Comparison of ENCODE assay signal across 11 cellular contexts in the genomic region with DNA sequence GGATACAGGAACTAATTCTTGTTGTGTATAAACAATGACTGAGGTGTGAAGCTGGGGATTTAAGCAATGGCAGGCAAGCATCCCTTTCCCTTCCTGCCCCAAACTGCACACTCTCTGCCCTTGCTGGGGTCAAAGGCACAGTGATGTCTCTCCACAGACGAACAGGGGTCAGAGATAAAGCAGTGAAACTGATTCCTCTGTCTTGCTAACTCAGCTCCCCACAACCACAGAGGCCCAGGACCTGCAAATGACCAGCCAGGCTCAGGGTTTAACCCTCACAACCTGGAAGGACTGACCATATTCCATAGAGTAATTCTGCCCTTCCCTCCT.
DNase-seq lines count a peak whose midpoint lies in the region; ATAC-seq lines count a peak whose summit lies in the region.
"Had no signal": no experiment of that assay in that cellular context is flagged by ENCODE, and none has a peak within 500 bp of the region (broad histone marks: within the 10 kb centered on the region; RNA-seq: fewer than 3 reads in every experiment).

No MANE protein-coding gene starts in this region.

- peaks cover 96% of the 10 kb centered on the region for H3K4me1 Mint-ChIP-seq in stimulated activated naive CD8-positive, alpha-beta T cell treated with anti-CD3 and anti-CD28 coated beads, Interleukin-15, Interleukin-2, amounts not matched to agents 100 ng/mL and 50 ng/mL, for 24 hours (ENCODE audit: low read depth)

- peaks cover 33% of the 10 kb centered on the region for H3K36me3 Mint-ChIP-seq in stimulated activated naive CD8-positive, alpha-beta T cell treated with anti-CD3 and anti-CD28 coated beads, Interleukin-15, Interleukin-2, amounts not matched to agents 100 ng/mL and 50 ng/mL, for 24 hours (ENCODE audit: low read depth)

- peak overlapping the region; percentile 38 for H3K4me3 ChIP-seq in effector memory CD4-positive, alpha-beta T cell (ENCODE audit: insufficient read depth, low read depth, low read length, poor library complexity, severe bottlenecking)
- H3K4me3 ChIP-seq: K562 had no signal

- peak overlapping the region; percentile 77 for H3K4me3 Mint-ChIP-seq in stimulated activated naive CD8-positive, alpha-beta T cell treated with anti-CD3 and anti-CD28 coated beads, Interleukin-15, Interleukin-2, amounts not matched to agents 100 ng/mL and 50 ng/mL, for 24 hours
- H3K4me3 Mint-ChIP-seq: nephron had no signal

- H3K9me3 ChIP-seq in effector memory CD4-positive, alpha-beta T cell (ENCODE audit: control insufficient read depth, low read length) = no peaks in the 10 kb centered on the region

- no peaks in the 10 kb centered on the region for H3K27me3 Mint-ChIP-seq in stimulated activated naive CD8-positive, alpha-beta T cell treated with anti-CD3 and anti-CD28 coated beads, Interleukin-15, Interleukin-2, amounts not matched to agents 100 ng/mL and 50 ng/mL, for 24 hours

- H3K9me3 Mint-ChIP-seq in stimulated activated naive CD8-positive, alpha-beta T cell treated with anti-CD3 and anti-CD28 coated beads, Interleukin-15, Interleukin-2, amounts not matched to agents 100 ng/mL and 50 ng/mL, for 24 hours = no peaks in the 10 kb centered on the region
- H3K9me3 Mint-ChIP-seq: nephron had no signal

- peak overlapping the region; percentile 93 for H3K27ac ChIP-seq in effector memory CD4-positive, alpha-beta T cell (ENCODE audit: insufficient read depth, low read length, poor library complexity, severe bottlenecking)

- peaks cover 64% of the 10 kb centered on the region for H3K4me1 ChIP-seq in effector memory CD4-positive, alpha-beta T cell (ENCODE audit: control insufficient read depth, insufficient read depth, low read length, poor library complexity, severe bottlenecking)

- no peaks in the 10 kb centered on the region for H3K27me3 ChIP-seq in effector memory CD4-positive, alpha-beta T cell (replicated peaks; ENCODE audit: control insufficient read depth, insufficient read depth, low read length, poor library complexity, severe bottlenecking)

- H3K27ac Mint-ChIP-seq in stimulated activated naive CD8-positive, alpha-beta T cell treated with anti-CD3 and anti-CD28 coated beads, Interleukin-15, Interleukin-2, amounts not matched to agents 100 ng/mL and 50 ng/mL, for 24 hours = peak overlapping the region; percentile 94

- no peak for DNase-seq in stimulated activated naive CD8-positive, alpha-beta T cell treated with anti-CD3 and anti-CD28 coated beads, Interleukin-15, Interleukin-2, amounts not matched to agents 100 U/mL and 50 U/mL, for 24 hours
- DNase-seq in effector memory CD4-positive, alpha-beta T cell = no peak
- DNase-seq in NCI-H526 treated with DMSO at 0.1 percent for 48 hours (lab: John Stamatoyannopoulos, UW) = no peak
- DNase-seq in ureter (ENCODE audit: low spot score) = no peak
- no peak for DNase-seq in SK-N-DZ (ENCODE audit: low spot score)
- DNase-seq: AML-193 had no signal

- peaks cover 22% of the 10 kb centered on the region for H3K36me3 ChIP-seq in effector memory CD4-positive, alpha-beta T cell (ENCODE audit: control insufficient read depth, insufficient read depth, low read length)

- no peak for ATAC-seq in stimulated activated naive CD8-positive, alpha-beta T cell treated with anti-CD3 and anti-CD28 coated beads, Interleukin-15, Interleukin-2, amounts not matched to agents 100 U/mL and 50 U/mL, for 24 hours
- ATAC-seq in HG03460 (IDR thresholded peaks at IDR 0.05; ENCODE audit: unreplicated experiment) = peak; percentile 7
- ATAC-seq in GM18498 (IDR thresholded peaks at IDR 0.05; ENCODE audit: unreplicated experiment) = no peak
- ATAC-seq: K562 had no signal
